In the genomic region with DNA sequence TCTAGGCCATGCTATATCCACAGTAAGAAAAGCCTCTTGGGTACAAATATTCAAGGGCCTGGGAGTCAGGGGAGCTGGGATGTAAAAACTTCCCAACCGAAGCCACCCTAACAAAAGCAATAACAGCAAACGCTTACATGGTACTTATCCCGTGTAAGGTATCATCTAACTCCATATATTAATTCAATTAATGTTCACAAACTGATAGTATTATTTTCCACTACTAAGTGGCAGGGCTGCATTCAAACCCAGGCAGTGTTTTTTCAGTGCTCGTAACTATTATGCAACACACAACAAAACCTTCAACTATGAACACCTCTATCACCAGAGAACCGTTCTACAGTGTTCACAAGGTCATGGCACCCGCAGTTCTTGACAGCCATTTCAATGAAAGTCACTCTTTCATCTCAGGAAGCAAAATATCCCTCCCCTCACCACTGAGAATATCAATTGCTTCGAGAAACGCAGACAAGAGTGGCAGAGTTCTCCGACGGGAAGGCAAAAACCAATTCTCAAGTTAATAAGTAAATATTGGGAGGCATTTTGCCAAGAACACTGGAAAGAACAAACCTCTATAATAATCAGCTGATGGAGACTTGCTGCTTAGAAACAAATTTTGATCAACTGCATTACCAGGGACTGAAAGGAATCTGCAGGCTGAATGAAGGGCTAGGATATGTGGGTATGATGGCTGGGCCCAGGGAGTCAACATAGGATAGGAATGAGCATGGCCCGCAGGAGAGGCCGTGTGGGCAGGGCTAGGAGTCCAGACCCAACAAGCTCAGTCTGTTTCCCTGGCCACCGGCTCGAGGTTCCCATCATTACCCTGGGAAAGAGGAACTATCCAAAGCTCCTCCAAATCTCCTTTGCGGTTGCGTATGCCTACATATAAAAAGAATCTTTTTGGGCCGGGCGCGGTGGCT, we compare ENCODE assay signal across 1 cellular context.
A peak's percentile ranks its signal among the peaks of the same experiment; 100 is the strongest.
TF ChIP-seq lines count a peak whose summit lies in the region.

No MANE protein-coding gene starts in this region.

TF ChIP-seq in HepG2, 621 proteins besides CTCF, POLR2A, EP300 and RAD21 (continued from another document and continues in another):
- TF ChIP-seq, protein P1, sequence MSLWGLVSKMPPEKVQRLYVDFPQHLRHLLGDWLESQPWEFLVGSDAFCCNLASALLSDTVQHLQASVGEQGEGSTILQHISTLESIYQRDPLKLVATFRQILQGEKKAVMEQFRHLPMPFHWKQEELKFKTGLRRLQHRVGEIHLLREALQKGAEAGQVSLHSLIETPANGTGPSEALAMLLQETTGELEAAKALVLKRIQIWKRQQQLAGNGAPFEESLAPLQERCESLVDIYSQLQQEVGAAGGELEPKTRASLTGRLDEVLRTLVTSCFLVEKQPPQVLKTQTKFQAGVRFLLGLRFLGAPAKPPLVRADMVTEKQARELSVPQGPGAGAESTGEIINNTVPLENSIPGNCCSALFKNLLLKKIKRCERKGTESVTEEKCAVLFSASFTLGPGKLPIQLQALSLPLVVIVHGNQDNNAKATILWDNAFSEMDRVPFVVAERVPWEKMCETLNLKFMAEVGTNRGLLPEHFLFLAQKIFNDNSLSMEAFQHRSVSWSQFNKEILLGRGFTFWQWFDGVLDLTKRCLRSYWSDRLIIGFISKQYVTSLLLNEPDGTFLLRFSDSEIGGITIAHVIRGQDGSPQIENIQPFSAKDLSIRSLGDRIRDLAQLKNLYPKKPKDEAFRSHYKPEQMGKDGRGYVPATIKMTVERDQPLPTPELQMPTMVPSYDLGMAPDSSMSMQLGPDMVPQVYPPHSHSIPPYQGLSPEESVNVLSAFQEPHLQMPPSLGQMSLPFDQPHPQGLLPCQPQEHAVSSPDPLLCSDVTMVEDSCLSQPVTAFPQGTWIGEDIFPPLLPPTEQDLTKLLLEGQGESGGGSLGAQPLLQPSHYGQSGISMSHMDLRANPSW (CRISPR knock-in tag; IDR thresholded peaks at IDR 0.05; ENCODE audit: borderline replicate concordance) = peak; percentile 38
- no peak for TF ChIP-seq NR2F1 (CRISPR knock-in tag; IDR thresholded peaks at IDR 0.05)
- TF ChIP-seq ZNF556 (CRISPR knock-in tag; IDR thresholded peaks at IDR 0.05; ENCODE audit: borderline replicate concordance) = peak; percentile 57; the same call in 1 of the 2 replicates
- TF ChIP-seq, protein P2, sequence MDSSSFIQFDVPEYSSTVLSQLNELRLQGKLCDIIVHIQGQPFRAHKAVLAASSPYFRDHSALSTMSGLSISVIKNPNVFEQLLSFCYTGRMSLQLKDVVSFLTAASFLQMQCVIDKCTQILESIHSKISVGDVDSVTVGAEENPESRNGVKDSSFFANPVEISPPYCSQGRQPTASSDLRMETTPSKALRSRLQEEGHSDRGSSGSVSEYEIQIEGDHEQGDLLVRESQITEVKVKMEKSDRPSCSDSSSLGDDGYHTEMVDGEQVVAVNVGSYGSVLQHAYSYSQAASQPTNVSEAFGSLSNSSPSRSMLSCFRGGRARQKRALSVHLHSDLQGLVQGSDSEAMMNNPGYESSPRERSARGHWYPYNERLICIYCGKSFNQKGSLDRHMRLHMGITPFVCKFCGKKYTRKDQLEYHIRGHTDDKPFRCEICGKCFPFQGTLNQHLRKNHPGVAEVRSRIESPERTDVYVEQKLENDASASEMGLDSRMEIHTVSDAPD (CRISPR knock-in tag; IDR thresholded peaks at IDR 0.05) = peak; percentile 62; the same call in 1 of the 2 replicates
- TF ChIP-seq KLF16 (CRISPR knock-in tag; IDR thresholded peaks at IDR 0.05) = peak in 1 of 2 experiments; percentile 45; a peak in 1 of 4 replicates
- TF ChIP-seq, protein P3, sequence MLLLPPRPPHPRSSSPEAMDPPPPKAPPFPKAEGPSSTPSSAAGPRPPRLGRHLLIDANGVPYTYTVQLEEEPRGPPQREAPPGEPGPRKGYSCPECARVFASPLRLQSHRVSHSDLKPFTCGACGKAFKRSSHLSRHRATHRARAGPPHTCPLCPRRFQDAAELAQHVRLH (CRISPR knock-in tag; IDR thresholded peaks at IDR 0.05; ENCODE audit: borderline replicate concordance, low read depth) = 0 out of 2 replicates have a peak, but pooled peaks have one; percentile 35
- TF ChIP-seq, protein P4, sequence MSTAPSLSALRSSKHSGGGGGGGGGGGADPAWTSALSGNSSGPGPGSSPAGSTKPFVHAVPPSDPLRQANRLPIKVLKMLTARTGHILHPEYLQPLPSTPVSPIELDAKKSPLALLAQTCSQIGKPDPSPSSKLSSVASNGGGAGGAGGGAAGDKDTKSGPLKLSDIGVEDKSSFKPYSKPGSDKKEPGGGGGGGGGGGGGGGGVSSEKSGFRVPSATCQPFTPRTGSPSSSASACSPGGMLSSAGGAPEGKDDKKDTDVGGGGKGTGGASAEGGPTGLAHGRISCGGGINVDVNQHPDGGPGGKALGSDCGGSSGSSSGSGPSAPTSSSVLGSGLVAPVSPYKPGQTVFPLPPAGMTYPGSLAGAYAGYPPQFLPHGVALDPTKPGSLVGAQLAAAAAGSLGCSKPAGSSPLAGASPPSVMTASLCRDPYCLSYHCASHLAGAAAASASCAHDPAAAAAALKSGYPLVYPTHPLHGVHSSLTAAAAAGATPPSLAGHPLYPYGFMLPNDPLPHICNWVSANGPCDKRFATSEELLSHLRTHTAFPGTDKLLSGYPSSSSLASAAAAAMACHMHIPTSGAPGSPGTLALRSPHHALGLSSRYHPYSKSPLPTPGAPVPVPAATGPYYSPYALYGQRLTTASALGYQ (CRISPR knock-in tag; IDR thresholded peaks at IDR 0.05) = 0 out of 2 replicates have a peak, but pooled peaks have one; percentile 29
- TF ChIP-seq, protein P5, sequence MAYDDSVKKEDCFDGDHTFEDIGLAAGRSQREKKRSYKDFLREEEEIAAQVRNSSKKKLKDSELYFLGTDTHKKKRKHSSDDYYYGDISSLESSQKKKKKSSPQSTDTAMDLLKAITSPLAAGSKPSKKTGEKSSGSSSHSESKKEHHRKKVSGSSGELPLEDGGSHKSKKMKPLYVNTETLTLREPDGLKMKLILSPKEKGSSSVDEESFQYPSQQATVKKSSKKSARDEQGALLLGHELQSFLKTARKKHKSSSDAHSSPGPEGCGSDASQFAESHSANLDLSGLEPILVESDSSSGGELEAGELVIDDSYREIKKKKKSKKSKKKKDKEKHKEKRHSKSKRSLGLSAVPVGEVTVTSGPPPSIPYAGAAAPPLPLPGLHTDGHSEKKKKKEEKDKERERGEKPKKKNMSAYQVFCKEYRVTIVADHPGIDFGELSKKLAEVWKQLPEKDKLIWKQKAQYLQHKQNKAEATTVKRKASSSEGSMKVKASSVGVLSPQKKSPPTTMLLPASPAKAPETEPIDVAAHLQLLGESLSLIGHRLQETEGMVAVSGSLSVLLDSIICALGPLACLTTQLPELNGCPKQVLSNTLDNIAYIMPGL (CRISPR knock-in tag; IDR thresholded peaks at IDR 0.05; ENCODE audit: borderline replicate concordance in 1 of 2, low read depth in 1 of 2) = 0 out of 4 replicates have a peak, but pooled peaks of 1 of the 2 experiments have one; percentile 23
- TF ChIP-seq ZMYM4 (CRISPR knock-in tag; IDR thresholded peaks at IDR 0.05) = peak; percentile 82
- TF ChIP-seq, protein P6, sequence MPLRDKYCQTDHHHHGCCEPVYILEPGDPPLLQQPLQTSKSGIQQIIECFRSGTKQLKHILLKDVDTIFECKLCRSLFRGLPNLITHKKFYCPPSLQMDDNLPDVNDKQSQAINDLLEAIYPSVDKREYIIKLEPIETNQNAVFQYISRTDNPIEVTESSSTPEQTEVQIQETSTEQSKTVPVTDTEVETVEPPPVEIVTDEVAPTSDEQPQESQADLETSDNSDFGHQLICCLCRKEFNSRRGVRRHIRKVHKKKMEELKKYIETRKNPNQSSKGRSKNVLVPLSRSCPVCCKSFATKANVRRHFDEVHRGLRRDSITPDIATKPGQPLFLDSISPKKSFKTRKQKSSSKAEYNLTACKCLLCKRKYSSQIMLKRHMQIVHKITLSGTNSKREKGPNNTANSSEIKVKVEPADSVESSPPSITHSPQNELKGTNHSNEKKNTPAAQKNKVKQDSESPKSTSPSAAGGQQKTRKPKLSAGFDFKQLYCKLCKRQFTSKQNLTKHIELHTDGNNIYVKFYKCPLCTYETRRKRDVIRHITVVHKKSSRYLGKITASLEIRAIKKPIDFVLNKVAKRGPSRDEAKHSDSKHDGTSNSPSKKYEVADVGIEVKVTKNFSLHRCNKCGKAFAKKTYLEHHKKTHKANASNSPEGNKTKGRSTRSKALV (CRISPR knock-in tag; IDR thresholded peaks at IDR 0.05) = peak; percentile 59
- TF ChIP-seq ZNF263 (CRISPR knock-in tag; IDR thresholded peaks at IDR 0.05) = no peak
- peak; percentile 92 for TF ChIP-seq RARA (CRISPR knock-in tag; IDR thresholded peaks at IDR 0.05)
- peak; percentile 92 for TF ChIP-seq RXRB (CRISPR knock-in tag; IDR thresholded peaks at IDR 0.05; ENCODE audit: borderline replicate concordance)
- no peak for TF ChIP-seq RAD51 (IDR thresholded peaks at IDR 0.05; ENCODE audit: borderline replicate concordance)
- peak; percentile 24; the same call in 1 of the 2 replicates for TF ChIP-seq ONECUT2 (CRISPR knock-in tag; IDR thresholded peaks at IDR 0.05)
- TF ChIP-seq TBX2 (CRISPR knock-in tag; IDR thresholded peaks at IDR 0.05; ENCODE audit: borderline replicate concordance) = peak; percentile 96
- TF ChIP-seq ZNF292 (CRISPR knock-in tag; IDR thresholded peaks at IDR 0.05; ENCODE audit: borderline replicate concordance, low read depth) = peak; percentile 39; the same call in 1 of the 2 replicates
- TF ChIP-seq ZSCAN29 (CRISPR knock-in tag; conservative IDR thresholded peaks at IDR 0.05) = no peak
- 0 out of 2 replicates have a peak, but pooled peaks have one; percentile 36 for TF ChIP-seq ZNF160 (CRISPR knock-in tag; IDR thresholded peaks at IDR 0.05)
- TF ChIP-seq, protein P7, sequence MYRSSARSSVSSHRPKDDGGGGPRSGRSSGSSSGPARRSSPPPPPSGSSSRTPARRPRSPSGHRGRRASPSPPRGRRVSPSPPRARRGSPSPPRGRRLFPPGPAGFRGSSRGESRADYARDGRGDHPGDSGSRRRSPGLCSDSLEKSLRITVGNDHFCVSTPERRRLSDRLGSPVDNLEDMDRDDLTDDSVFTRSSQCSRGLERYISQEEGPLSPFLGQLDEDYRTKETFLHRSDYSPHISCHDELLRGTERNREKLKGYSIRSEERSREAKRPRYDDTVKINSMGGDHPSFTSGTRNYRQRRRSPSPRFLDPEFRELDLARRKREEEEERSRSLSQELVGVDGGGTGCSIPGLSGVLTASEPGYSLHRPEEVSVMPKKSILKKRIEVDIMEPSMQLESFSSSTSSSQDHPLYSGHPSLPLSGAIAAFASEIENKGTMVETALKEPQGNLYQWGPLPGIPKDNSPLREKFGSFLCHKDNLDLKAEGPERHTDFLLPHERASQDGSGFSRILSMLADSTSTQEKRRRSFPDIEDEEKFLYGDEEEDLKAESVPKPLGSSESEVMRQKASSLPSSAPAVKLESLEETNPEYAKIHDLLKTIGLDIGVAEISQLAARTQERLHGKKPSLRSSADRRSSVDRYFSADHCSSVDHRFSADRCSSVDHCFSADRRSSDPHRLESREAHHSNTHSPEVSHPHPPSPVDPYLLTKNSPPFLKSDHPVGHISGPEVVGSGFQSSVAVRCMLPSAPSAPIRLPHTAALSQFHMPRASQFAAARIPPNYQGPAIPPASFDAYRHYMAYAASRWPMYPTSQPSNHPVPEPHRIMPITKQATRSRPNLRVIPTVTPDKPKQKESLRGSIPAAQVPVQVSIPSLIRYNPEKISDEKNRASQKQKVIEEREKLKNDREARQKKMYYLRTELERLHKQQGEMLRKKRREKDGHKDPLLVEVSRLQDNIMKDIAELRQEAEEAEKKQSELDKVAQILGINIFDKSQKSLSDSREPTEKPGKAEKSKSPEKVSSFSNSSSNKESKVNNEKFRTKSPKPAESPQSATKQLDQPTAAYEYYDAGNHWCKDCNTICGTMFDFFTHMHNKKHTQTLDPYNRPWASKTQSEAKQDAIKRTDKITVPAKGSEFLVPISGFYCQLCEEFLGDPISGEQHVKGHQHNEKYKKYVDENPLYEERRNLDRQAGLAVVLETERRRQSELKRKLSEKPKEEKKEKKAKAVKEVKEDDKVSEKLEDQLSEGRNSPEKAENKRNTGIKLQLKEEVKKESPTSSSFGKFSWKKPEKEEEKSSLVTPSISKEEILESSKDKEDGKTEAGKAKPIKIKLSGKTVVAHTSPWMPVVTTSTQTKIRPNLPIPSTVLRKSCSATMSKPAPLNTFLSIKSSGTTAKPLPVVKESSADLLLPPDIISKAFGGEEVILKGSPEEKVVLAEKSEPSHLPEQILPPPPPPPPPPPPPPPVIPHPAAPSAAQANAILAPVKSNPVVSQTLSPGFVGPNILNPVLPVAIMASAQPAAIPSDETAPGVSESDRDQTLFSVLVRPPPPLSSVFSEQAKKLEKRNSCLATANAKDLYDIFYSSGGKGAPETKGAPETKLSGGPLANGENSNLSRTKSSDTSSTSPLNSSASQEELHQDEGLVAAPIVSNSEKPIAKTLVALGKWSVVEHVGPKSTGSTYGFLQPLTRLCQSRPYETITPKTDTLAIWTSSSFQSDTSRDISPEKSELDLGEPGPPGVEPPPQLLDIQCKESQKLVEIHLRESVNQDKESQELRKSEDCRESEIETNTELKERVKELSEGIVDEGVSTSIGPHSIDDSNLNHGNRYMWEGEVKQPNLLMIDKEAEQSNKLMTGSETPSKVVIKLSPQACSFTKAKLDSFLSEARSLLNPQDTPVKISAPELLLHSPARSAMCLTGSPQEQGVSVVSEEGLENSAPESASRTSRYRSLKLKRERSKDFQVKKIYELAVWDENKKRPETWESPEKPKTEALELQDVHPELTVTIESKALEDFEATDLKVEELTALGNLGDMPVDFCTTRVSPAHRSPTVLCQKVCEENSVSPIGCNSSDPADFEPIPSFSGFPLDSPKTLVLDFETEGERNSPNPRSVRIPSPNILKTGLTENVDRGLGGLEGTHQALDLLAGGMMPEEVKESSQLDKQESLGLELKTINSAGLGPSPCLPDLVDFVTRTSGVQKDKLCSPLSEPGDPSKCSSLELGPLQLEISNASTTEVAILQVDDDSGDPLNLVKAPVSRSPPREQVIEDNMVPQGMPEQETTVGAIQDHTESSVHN (CRISPR knock-in tag; IDR thresholded peaks at IDR 0.05) = 0 out of 2 replicates have a peak, but pooled peaks have one; percentile 38
- TF ChIP-seq, protein P8, sequence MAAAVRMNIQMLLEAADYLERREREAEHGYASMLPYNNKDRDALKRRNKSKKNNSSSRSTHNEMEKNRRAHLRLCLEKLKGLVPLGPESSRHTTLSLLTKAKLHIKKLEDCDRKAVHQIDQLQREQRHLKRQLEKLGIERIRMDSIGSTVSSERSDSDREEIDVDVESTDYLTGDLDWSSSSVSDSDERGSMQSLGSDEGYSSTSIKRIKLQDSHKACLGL (CRISPR knock-in tag; IDR thresholded peaks at IDR 0.05) = no peak
- TF ChIP-seq ZNF256 (CRISPR knock-in tag; conservative IDR thresholded peaks at IDR 0.05) = no peak
- TF ChIP-seq MED8 (CRISPR knock-in tag; IDR thresholded peaks at IDR 0.05; ENCODE audit: insufficient replicate concordance) = peak; percentile 65
